ENCODE assay signal across 8 cellular contexts in the genomic region with DNA sequence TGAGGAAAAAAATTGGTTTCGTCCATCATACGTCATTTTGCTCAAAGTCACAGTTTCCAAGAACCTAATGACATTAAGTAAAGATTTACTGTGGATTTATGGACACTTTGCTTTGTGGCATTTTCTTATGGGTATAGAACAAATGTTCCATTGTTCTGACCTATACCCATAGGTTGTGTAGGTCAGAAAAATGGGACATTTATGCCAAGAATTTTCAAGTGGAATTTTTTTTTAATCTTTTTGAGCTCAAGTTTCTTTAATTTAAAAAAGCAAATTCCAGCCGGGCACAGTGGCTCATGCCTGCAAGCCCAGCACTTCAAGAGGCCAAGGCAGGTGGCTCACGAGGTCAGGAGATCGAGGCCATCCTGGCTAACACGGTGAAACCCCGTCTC.
"Had no signal": no experiment of that assay in that cellular context is flagged by ENCODE, and none has a peak within 500 bp of the region (broad histone marks: within the 10 kb centered on the region; RNA-seq: fewer than 3 reads in every experiment).

No MANE protein-coding gene starts in this region.

- H3K4me3 Mint-ChIP-seq: GM23338, HFFc6 had no signal

- H3K9me3 ChIP-seq: HAP-1 had no signal

- H3K27ac Mint-ChIP-seq: GM23338, HFFc6 had no signal

- DNase-seq: H7, HFFc6, IMR-90, KBM-7 had no signal

- H3K4me3 ChIP-seq: GM23338, HAP-1 had no signal

- H3K36me3 ChIP-seq: HAP-1 had no signal

- H3K4me1 ChIP-seq: HAP-1 had no signal

- H3K27ac ChIP-seq: HL-60 had no signal

- ATAC-seq: GM23338, HCT116 had no signal

- H2AFZ ChIP-seq: GM23338 had no signal

- H3K4me2 ChIP-seq: GM23338 had no signal
